Comparison of ENCODE assay signal across 21 cellular contexts in the genomic region with DNA sequence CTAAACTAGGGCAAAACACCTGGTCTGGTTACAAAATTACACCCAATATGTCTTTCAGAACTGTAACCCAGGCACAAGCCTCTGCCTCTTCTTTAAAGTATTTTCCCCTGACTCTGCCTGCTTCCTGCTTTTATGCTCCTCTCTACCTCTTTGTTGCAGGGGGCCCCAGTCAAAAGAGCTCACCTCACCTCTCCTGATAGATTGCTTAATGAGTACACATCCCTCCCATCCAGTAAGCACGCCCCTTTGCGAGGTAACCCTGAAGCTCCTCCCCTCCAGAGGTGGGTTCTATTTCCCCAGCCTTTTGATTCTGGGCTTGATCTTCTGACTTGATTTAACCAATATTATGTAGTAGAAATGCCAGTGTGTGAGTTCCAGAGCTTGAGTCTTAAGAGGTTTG. TPM values are rescaled to one million over a fixed set of nuclear protein-coding genes. Genes with fewer than 3 reads are reported as not detected.
"Had no signal": no experiment of that assay in that cellular context is flagged by ENCODE, and none has a peak within 500 bp of the region (broad histone marks: within the 10 kb centered on the region; RNA-seq: fewer than 3 reads in every experiment).

No MANE protein-coding gene starts in this region.

- H3K27ac Mint-ChIP-seq: activated B cell treated with CpG ODN at 0.5 μM for 24 hours; activated CD4-positive, alpha-beta memory T cell treated with anti-CD3 and anti-CD28 coated beads for 36 hours; activated naive CD8-positive, alpha-beta T cell; dendritic cell treated with granulocyte-macrophage colony-stimulating factor and Interleukin-4, amounts not matched to agents 40 ng/mL and 50 ng/mL, for 4 days; nephron progenitor cell had no signal

- H3K4me3 ChIP-seq: left lung, sigmoid colon, spleen had no signal

- DNase-seq: activated B cell treated with CpG ODN at 0.5 μM for 24 hours; activated CD4-positive, alpha-beta memory T cell treated with anti-CD3 and anti-CD28 coated beads for 36 hours; activated CD4-positive, alpha-beta T cell treated with anti-CD3 and anti-CD28 coated beads for 4 hours; activated T-cell treated with anti-CD3 and anti-CD28 coated beads for 4 hours; effector CD8-positive, alpha-beta T cell; hippocampal formation; left lung; mammary epithelial cell; nephron progenitor cell; occipital lobe; posterior cingulate gyrus; sigmoid colon; spleen; stimulated activated CD4-positive, alpha-beta T cell treated with anti-CD3 and anti-CD28 coated beads, Interleukin-4, amount 100 ng/mL, for 4 hours; stimulated activated naive CD4-positive, alpha-beta T cell had no signal

- H3K4me1 Mint-ChIP-seq: activated B cell treated with CpG ODN at 0.5 μM for 24 hours had no signal

- H3K9me3 Mint-ChIP-seq: activated B cell treated with CpG ODN at 0.5 μM for 24 hours; activated CD4-positive, alpha-beta memory T cell treated with anti-CD3 and anti-CD28 coated beads for 36 hours; dendritic cell treated with granulocyte-macrophage colony-stimulating factor and Interleukin-4, amounts not matched to agents 40 ng/mL and 50 ng/mL, for 4 days; nephron progenitor cell had no signal

- H3K27ac ChIP-seq: left lung, sigmoid colon, spleen had no signal

- H3K4me1 ChIP-seq: left lung, sigmoid colon, spleen had no signal

- H3K4me3 Mint-ChIP-seq: activated B cell treated with CpG ODN at 0.5 μM for 24 hours; activated CD4-positive, alpha-beta memory T cell treated with anti-CD3 and anti-CD28 coated beads for 36 hours; activated naive CD8-positive, alpha-beta T cell; dendritic cell treated with granulocyte-macrophage colony-stimulating factor and Interleukin-4, amounts not matched to agents 40 ng/mL and 50 ng/mL, for 4 days; nephron progenitor cell had no signal

- H3K36me3 ChIP-seq: left lung, sigmoid colon, spleen had no signal

- ATAC-seq: left lung had no signal

- H3K36me3 Mint-ChIP-seq: activated CD4-positive, alpha-beta memory T cell treated with anti-CD3 and anti-CD28 coated beads for 36 hours; activated naive CD8-positive, alpha-beta T cell had no signal

- H3K9me3 ChIP-seq: left lung, sigmoid colon, spleen had no signal

RNA-seq across cellular contexts. Expression of a gene that starts 56.6 kb away (rescaled TPM):
- total RNA-seq: activated CD4-positive, alpha-beta memory T cell treated with anti-CD3 and anti-CD28 coated beads for 36 hours; fibroblast of villous mesenchyme; kidney epithelial cell; myocyte; renal cortical epithelial cell had no signal
